7 cellular contexts compared by ENCODE assay signal in genomic region chr11:77820565-77821348, GRCh38. TPM values are rescaled to one million over a fixed set of nuclear protein-coding genes. Genes with fewer than 3 reads are reported as not detected.
A peak's percentile ranks its signal among the peaks of the same experiment; 100 is the strongest.
DNase-seq lines count a peak whose midpoint lies in the region; ATAC-seq, FAIRE-seq and TF ChIP-seq lines count a peak whose summit lies in the region.

Gene AAMDC, plus strand, starts transcription at chr11:77821144. Its CDS starts 21,353 bp downstream, at chr11:77842497.
Gene RSF1, minus strand, starts transcription at chr11:77820722. Its CDS starts 8 bp downstream, at chr11:77820714.

- peak; percentile 64 for ATAC-seq in GM18499 (IDR thresholded peaks at IDR 0.05; ENCODE audit: insufficient read depth, unreplicated experiment)
- ATAC-seq in HG02943 (IDR thresholded peaks at IDR 0.05; ENCODE audit: low read depth, unreplicated experiment): peak; percentile 77

- peaks cover 26% of the 10 kb centered on the region for H3K4me1 Mint-ChIP-seq in T-helper 2 cell treated with Interferon-gamma antibody and Interleukin-4, amounts not matched to agents 5 μg/mL and 100 μg/mL, for 36 hours (ENCODE audit: low read depth)
- H3K4me1 Mint-ChIP-seq in astrocyte (ENCODE audit: low read depth, unreplicated experiment): peaks cover 19% of the 10 kb centered on the region

- H2AFZ ChIP-seq in astrocyte (ENCODE audit: low read depth, low read length) (peak within 1 kb of the TSS; percentile 84), hepatocyte (peak within 1 kb of the TSS; percentile 94)

- H3K4me1 ChIP-seq in astrocyte (ENCODE audit: insufficient read depth, low read length) (no peaks in the 10 kb centered on the region), hepatocyte (ENCODE audit: insufficient read depth) (peaks cover 16% of the 10 kb centered on the region)

- H3K79me2 ChIP-seq in astrocyte (ENCODE audit: insufficient read depth, low read length) (peaks cover 52% of the 10 kb centered on the region), hepatocyte (peaks cover 65% of the 10 kb centered on the region)

- WGBS in hepatocyte (ENCODE audit: low lambda C conversion rate, missing lambda C conversion rate): under 1% methylated on average over 47 of the region's 64 CpGs

- no peaks in the 10 kb centered on the region for H3K9me3 Mint-ChIP-seq in T-helper 2 cell treated with Interferon-gamma antibody and Interleukin-4, amounts not matched to agents 5 μg/mL and 100 μg/mL, for 36 hours
- no peaks in the 10 kb centered on the region for H3K9me3 Mint-ChIP-seq in astrocyte (ENCODE audit: unreplicated experiment)

- peak within 1 kb of the TSS; percentile 100 for H3K4me3 Mint-ChIP-seq in T-helper 2 cell treated with Interferon-gamma antibody and Interleukin-4, amounts not matched to agents 5 μg/mL and 100 μg/mL, for 36 hours
- H3K4me3 Mint-ChIP-seq in astrocyte (ENCODE audit: unreplicated experiment): peak within 1 kb of the TSS; percentile 99

- H3K27me3 ChIP-seq in astrocyte (ENCODE audit: insufficient read depth, low read length): no peaks in the 10 kb centered on the region
- H3K27me3 ChIP-seq in hepatocyte: no peaks in the 10 kb centered on the region

- TF ChIP-seq CTCF in astrocyte (IDR thresholded peaks at IDR 0.05; ENCODE audit: insufficient read depth, low read depth, low read length) (peak; percentile 35), hepatocyte (IDR thresholded peaks at IDR 0.05; ENCODE audit: poor library complexity) (peak; percentile 85)

- H3K27ac ChIP-seq in astrocyte (ENCODE audit: low read depth, low read length) (peak within 1 kb of the TSS; percentile 82), hepatocyte (peak within 1 kb of the TSS; percentile 97)

- H3K4me3 ChIP-seq in astrocyte (ENCODE audit: insufficient read depth, low read depth, low read length): peak within 1 kb of the TSS; percentile 92
- H3K4me3 ChIP-seq in hepatocyte: peak within 1 kb of the TSS; percentile 62

- peak within 1 kb of the TSS; percentile 91 for H3K4me2 ChIP-seq in astrocyte (ENCODE audit: low read length)
- H3K4me2 ChIP-seq in hepatocyte: peak within 1 kb of the TSS; percentile 86

- H3K36me3 Mint-ChIP-seq in T-helper 2 cell treated with Interferon-gamma antibody and Interleukin-4, amounts not matched to agents 5 μg/mL and 100 μg/mL, for 36 hours (ENCODE audit: low read depth): peaks cover 11% of the 10 kb centered on the region
- no peaks in the 10 kb centered on the region for H3K36me3 Mint-ChIP-seq in astrocyte (ENCODE audit: low read depth, unreplicated experiment)

- no peaks in the 10 kb centered on the region for H3K27me3 Mint-ChIP-seq in T-helper 2 cell treated with Interferon-gamma antibody and Interleukin-4, amounts not matched to agents 5 μg/mL and 100 μg/mL, for 36 hours (ENCODE audit: low read depth)
- no peaks in the 10 kb centered on the region for H3K27me3 Mint-ChIP-seq in astrocyte (ENCODE audit: low read depth, unreplicated experiment)

- no peak for FAIRE-seq in astrocyte (lab: Jason Lieb, UNC)

- peak within 1 kb of the TSS; percentile 91 for H3K27ac Mint-ChIP-seq in T-helper 2 cell treated with Interferon-gamma antibody and Interleukin-4, amounts not matched to agents 5 μg/mL and 100 μg/mL, for 36 hours
- peak within 1 kb of the TSS; percentile 94 for H3K27ac Mint-ChIP-seq in astrocyte (ENCODE audit: unreplicated experiment)

- H3K9me3 ChIP-seq in astrocyte (ENCODE audit: insufficient read depth, low read depth, low read length) (no peaks in the 10 kb centered on the region), hepatocyte (ENCODE audit: low read depth) (no peaks in the 10 kb centered on the region)

- H4K20me1 ChIP-seq in astrocyte (ENCODE audit: insufficient read depth, low read length) (peaks cover 40% of the 10 kb centered on the region), hepatocyte (ENCODE audit: insufficient read depth, poor library complexity, severe bottlenecking) (peaks cover 35% of the 10 kb centered on the region)

- DNase-seq in NCI-H187 (lab: John Stamatoyannopoulos, UW) (peak; percentile 91 to 94), astrocyte (ENCODE audit: low read depth) (peak; percentile 96), hepatocyte (ENCODE audit: low spot score) (peak; percentile 100), retina (peak; percentile 96)
- DNase-seq in T-helper 2 cell treated with Interferon-gamma antibody and Interleukin-4, amounts not matched to agents 5 μg/mL and 100 μg/mL, for 36 hours (ENCODE audit: low spot score): peak; percentile 96

- no peaks in the 10 kb centered on the region for H3K9me2 ChIP-seq in hepatocyte (replicated peaks; ENCODE audit: insufficient read depth)

- no peaks in the 10 kb centered on the region for H3K36me3 ChIP-seq in astrocyte (ENCODE audit: insufficient read depth, low read length)
- no peaks in the 10 kb centered on the region for H3K36me3 ChIP-seq in hepatocyte (replicated peaks; ENCODE audit: insufficient read depth, low read depth)

- H3K9ac ChIP-seq in astrocyte (ENCODE audit: low read length): peak within 1 kb of the TSS; percentile 92

RNA-seq across cellular contexts. Expression of gene AAMDC, which starts in this region (rescaled TPM):
- total RNA-seq in astrocyte (49.0 and 53.1 TPM in 2 replicates), hepatocyte (20.3 and 22.0 TPM in 2 replicates)
- polyA plus RNA-seq in hepatocyte: 77.2 and 78.0 TPM in 2 replicates

RNA-seq across cellular contexts. Expression of gene RSF1, which starts in this region (rescaled TPM):
- 84.0 and 95.9 TPM in 2 replicates for total RNA-seq in astrocyte
- 37.6 and 48.8 TPM in 2 replicates for total RNA-seq in hepatocyte
- polyA plus RNA-seq in hepatocyte: 47.9 and 83.5 TPM in 2 replicates

Comparison
In these comparisons a context has a peak if more than half of its experiments do, and no peak if none do; other contexts are left out.
1. Peak in every context shown above with its lines: DNase-seq, ATAC-seq, H3K4me3 ChIP-seq and H3K27ac ChIP-seq.